Comparison of ENCODE assay signal across 8 cellular contexts in the genomic region with DNA sequence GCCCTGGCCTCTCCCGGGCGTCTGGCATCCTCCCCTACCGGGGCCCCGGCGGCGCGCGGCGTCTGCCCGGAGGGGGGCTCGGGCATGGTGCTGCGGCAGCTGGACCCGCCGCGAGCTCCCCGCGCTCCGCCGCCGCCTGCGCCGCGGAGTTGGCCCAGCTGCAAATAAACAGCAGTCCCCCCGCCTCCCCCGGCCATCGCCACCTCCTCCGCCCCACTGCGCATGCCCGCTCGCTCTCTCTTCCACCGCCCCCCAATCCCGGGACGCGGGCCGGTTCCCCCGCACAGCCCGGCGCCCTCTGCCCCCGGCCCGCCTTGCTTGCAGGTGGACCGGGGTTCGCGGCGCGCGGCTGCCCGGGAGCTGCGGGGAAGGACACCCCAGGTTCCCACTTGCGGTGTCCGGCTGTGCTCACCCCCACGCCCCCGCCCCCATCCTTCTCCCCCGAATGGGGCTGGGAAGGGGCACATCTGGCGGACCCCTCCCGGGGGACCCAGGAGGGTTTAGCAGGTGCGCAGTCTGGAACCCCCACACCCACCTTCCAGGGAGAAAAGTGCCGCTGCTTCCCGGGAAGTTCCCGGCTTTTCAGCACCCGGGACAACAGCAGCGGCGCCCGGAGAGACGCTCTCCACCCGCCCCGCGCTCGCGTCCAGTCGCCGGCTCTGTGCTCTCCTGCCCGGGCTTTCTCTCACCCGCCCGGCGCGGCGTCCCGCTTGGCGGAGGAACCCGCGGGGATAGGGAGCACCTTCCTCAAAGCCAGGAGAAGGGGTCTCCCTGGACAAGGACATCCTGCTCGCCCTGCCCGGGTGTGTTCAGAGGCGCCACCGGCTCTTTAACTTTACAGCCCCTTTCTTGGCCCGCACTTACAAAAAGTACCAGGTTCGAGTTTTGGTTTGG. TPM values are rescaled to one million over a fixed set of nuclear protein-coding genes. Genes with fewer than 3 reads are reported as not detected.
DNase-seq lines count a peak whose midpoint lies in the region; ATAC-seq and TF ChIP-seq lines count a peak whose summit lies in the region.

A gene (minus strand): TSS at position 170 of the 894 bp plus-strand sequence. CDS start 191 bp downstream, outside the sequence.

- intact Hi-C loops in mucosa of descending colon (cut with DNase I, micrococcal nuclease): no loop called here

- H3K27ac ChIP-seq in esophagus (ENCODE audit: low read depth in 2 of 2, low read length in 1 of 2) (peak within 1 kb of the TSS; percentile 66 to 80), upper lobe of left lung (peak within 1 kb of the TSS; percentile 43 to 77 (median 68))

- no peak for TF ChIP-seq EP300 in upper lobe of left lung (IDR thresholded peaks at IDR 0.05)

- peak within 1 kb of the TSS; percentile 66 to 71 for H3K4me3 ChIP-seq in esophagus (ENCODE audit: low read depth in 1 of 2, low read length in 2 of 2)
- H3K4me3 ChIP-seq in mucosa of descending colon: peak within 1 kb of the TSS; percentile 13
- peak within 1 kb of the TSS; percentile 63 to 75 (median 71) for H3K4me3 ChIP-seq in upper lobe of left lung

- H3K4me1 ChIP-seq in esophagus (ENCODE audit: control insufficient read depth in 2 of 2, insufficient read depth in 2 of 2, low read length in 1 of 2) (peaks cover 0 to 2% of the 10 kb centered on the region in 2 donors), mucosa of descending colon (ENCODE audit: low read depth) (no peaks in the 10 kb centered on the region), upper lobe of left lung (peaks cover 7 to 33% (median 14%) of the 10 kb centered on the region in 4 donors)

- DNase-seq in DMS53 treated with DMSO at 0.1 percent for 48 hours (lab: John Stamatoyannopoulos, UW; ENCODE audit: unreplicated experiment): peak; percentile 60
- peak; percentile 68 for DNase-seq in SK-MEL-5 (ENCODE audit: low read depth, low spot score)
- DNase-seq in mucosa of descending colon: peak; percentile 48 to 61 (median 60)
- peak; percentile 32 to 91 for DNase-seq in upper lobe of left lung

- TF ChIP-seq POLR2A in upper lobe of left lung (IDR thresholded peaks at IDR 0.05): no peak

- no peaks in the 10 kb centered on the region for H3K27me3 ChIP-seq in esophagus (ENCODE audit: control insufficient read depth in 1 of 2, insufficient read depth in 2 of 2, low read length in 2 of 2)
- H3K27me3 ChIP-seq in upper lobe of left lung: peaks cover 0 to 14% (median 4%) of the 10 kb centered on the region in 4 donors

- TF ChIP-seq CTCF in mucosa of descending colon (IDR thresholded peaks at IDR 0.05) (no peak), upper lobe of left lung (IDR thresholded peaks at IDR 0.05) (no peak)

- peak; percentile 40 for ATAC-seq in HG02798 (IDR thresholded peaks at IDR 0.05; ENCODE audit: poor library complexity, unreplicated experiment)
- ATAC-seq in mucosa of descending colon: peak; percentile 56
- ATAC-seq in upper lobe of left lung (ENCODE audit: low FRiP score in 2 of 2): peak; percentile 46 to 86
- no peak for ATAC-seq in HG02885 (IDR thresholded peaks at IDR 0.05; ENCODE audit: poor library complexity, unreplicated experiment)
- no peak for ATAC-seq in HG03342 (IDR thresholded peaks at IDR 0.05; ENCODE audit: unreplicated experiment)

- no peaks in the 10 kb centered on the region for H3K36me3 ChIP-seq in esophagus (ENCODE audit: control insufficient read depth in 2 of 2, insufficient read depth in 2 of 2, low read length in 1 of 2)
- no peaks in the 10 kb centered on the region for H3K36me3 ChIP-seq in mucosa of descending colon (ENCODE audit: low read depth)
- H3K36me3 ChIP-seq in upper lobe of left lung: no peaks in the 10 kb centered on the region

- WGBS in esophagus, 2 donors: 2 to 5% methylated on average over 63 to 87 of the region's 87 CpGs
- 4 to 9% methylated on average over 4 to 47 of the region's 87 CpGs for WGBS in upper lobe of left lung, 2 donors

- no peaks in the 10 kb centered on the region for H3K9me3 ChIP-seq in esophagus (ENCODE audit: control insufficient read depth in 2 of 2, insufficient read depth in 1 of 2, low read depth in 1 of 2, low read length in 1 of 2)
- H3K9me3 ChIP-seq in mucosa of descending colon: no peaks in the 10 kb centered on the region
- H3K9me3 ChIP-seq in upper lobe of left lung: peaks cover 0 to 4% (median 0%) of the 10 kb centered on the region in 4 donors

- in situ Hi-C loops in SK-MEL-5 (cut with HindIII; ENCODE audit: low pct_unique_long_range_greater_than_20kb, low sequenced_read_pairs): no loop called here

RNA-seq across cellular contexts. Expression of the gene that starts here (rescaled TPM):
- 12.7 and 12.9 TPM in 2 replicates for total RNA-seq in SK-MEL-5 (2014; rRNA removed; shearing (Covaris generic))
- polyA plus RNA-seq in SK-MEL-5 (2015; cell fraction: cytosol; rRNA removed): 8.8 and 14.4 TPM in 2 replicates
- 4.5 and 5.0 TPM in 2 replicates for polyA plus RNA-seq in SK-MEL-5 (2015; cell fraction: nucleus; rRNA removed)
- 1 to 10 TPM; 1.3 to 1.6 TPM for polyA plus RNA-seq in esophagus
- total RNA-seq in mucosa of descending colon: 10 to 100 TPM in 2 of 3 donors, 1 to 10 TPM in 1; 2.5 to 49.1 (median 10.5) TPM
- total RNA-seq in upper lobe of left lung: 10 to 100 TPM; 25.1 to 39.3 (median 29.7) TPM

Comparison
In these comparisons a context has a peak if more than half of its experiments do, and no peak if none do; other contexts are left out.
1. ATAC-seq: peak in HG02798 (single experiment), mucosa of descending colon (single experiment) and upper lobe of left lung (2 of 2); none in HG02885 (single experiment) and HG03342 (single experiment).
2. H3K4me3 ChIP-seq: peak in every context shown above with its lines; median percentile 71 in upper lobe of left lung; 68 in esophagus; 13 in mucosa of descending colon.
3. Peak in every context shown above with its lines, with median percentiles within 50 percentile points of each other: DNase-seq.